Comparison of ENCODE assay signal across 9 cellular contexts in the genomic region with DNA sequence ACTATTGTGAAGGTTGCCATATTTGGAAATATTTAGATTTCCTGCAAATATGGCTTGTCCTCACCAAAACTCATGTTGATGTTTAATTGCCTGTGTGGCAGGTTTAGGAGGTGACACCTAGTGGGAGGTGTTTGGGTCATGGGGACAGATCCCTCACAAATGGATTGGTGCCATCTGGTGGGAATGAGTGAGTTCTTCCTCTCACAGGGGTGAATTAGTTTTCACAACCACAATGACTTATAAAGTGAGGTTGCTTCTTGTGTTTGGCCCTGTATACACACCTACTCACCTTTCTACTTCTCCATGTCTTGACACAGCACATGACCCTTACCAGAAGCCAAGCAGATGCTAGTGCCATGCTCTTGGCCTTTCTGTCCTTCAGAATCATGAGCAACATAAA. TPM values are rescaled to one million over a fixed set of nuclear protein-coding genes. Genes with fewer than 3 reads are reported as not detected.
DNase-seq lines count a peak whose midpoint lies in the region; ATAC-seq, FAIRE-seq and TF ChIP-seq lines count a peak whose summit lies in the region.
"Had no signal": no experiment of that assay in that cellular context is flagged by ENCODE, and none has a peak within 500 bp of the region (broad histone marks: within the 10 kb centered on the region; RNA-seq: fewer than 3 reads in every experiment).

No MANE protein-coding gene starts in this region.

- no peaks in the 10 kb centered on the region for H3K9me3 Mint-ChIP-seq in activated CD4-positive, alpha-beta T cell treated with anti-CD3 and anti-CD28 coated beads for 36 hours (ENCODE audit: low read depth)
- no peaks in the 10 kb centered on the region for H3K9me3 Mint-ChIP-seq in activated CD4-positive, alpha-beta T cell treated with anti-CD3 and anti-CD28 coated beads, Interleukin-2, amount 10 ng/mL, durations not matched to agents 7 days and 5 days

- H3K27ac Mint-ChIP-seq in activated CD4-positive, alpha-beta T cell treated with anti-CD3 and anti-CD28 coated beads for 36 hours, result no peak overlapping the region
- H3K27ac Mint-ChIP-seq in activated CD4-positive, alpha-beta T cell treated with anti-CD3 and anti-CD28 coated beads, Interleukin-2, amount 10 ng/mL, durations not matched to agents 7 days and 5 days, result no peak overlapping the region
- H3K27ac Mint-ChIP-seq: naive B cell had no signal

- POLR2A ChIA-PET in activated CD4-positive, alpha-beta T cell treated with anti-CD3 and anti-CD28 coated beads for 36 hours (lab: Charles Lee), result no interaction called here
- POLR2A ChIA-PET in activated CD4-positive, alpha-beta T cell treated with anti-CD3 and anti-CD28 coated beads, Interleukin-2, amount 10 ng/mL, durations not matched to agents 7 days and 5 days (lab: Charles Lee), result no interaction called here
- POLR2A ChIA-PET in HepG2 (lab: Yijun Ruan, JAX), result no interaction called here

- H3K4me3 ChIP-seq in MM.1S (ENCODE audit: low read length) (no peak overlapping the region), HepG2 (replicated peaks in 1 of 3; ENCODE audit: insufficient read depth in 1 of 3, low read depth in 2 of 3, low read length in 3 of 3) (no peak overlapping the region), left lung (no peak overlapping the region)

- no peaks in the 10 kb centered on the region for H3K9me3 ChIP-seq in MM.1S (replicated peaks; ENCODE audit: insufficient read depth, low read length)
- no peaks in the 10 kb centered on the region for H3K9me3 ChIP-seq in HepG2 (ENCODE audit: low read length)
- no peaks in the 10 kb centered on the region for H3K9me3 ChIP-seq in left lung

- peak; percentile 40 for FAIRE-seq in HepG2 (lab: Jason Lieb, UNC)

- no peaks in the 10 kb centered on the region for H3K4me1 ChIP-seq in MM.1S (ENCODE audit: low read length)
- H3K4me1 ChIP-seq in HepG2 (ENCODE audit: insufficient read depth, low read length), result no peaks in the 10 kb centered on the region
- no peaks in the 10 kb centered on the region for H3K4me1 ChIP-seq in left lung

- H3K4me2 ChIP-seq in MM.1S (ENCODE audit: low read depth, low read length) (no peak overlapping the region), HepG2 (ENCODE audit: low read depth, low read length) (no peak overlapping the region)

- in situ Hi-C loops in HepG2 (cut with HindIII; ENCODE audit: extremely low pct_ligation_motif_present, low pct_unique_long_range_greater_than_20kb), result no loop called here

- CTCF ChIA-PET in activated CD4-positive, alpha-beta T cell treated with anti-CD3 and anti-CD28 coated beads for 36 hours (lab: Charles Lee), result interaction anchor here (1.3 kb wide), 1 partner anchor 12 kb away, joined by 3 read pairs; no protein-coding TSS in a partner anchor
- CTCF ChIA-PET in activated CD4-positive, alpha-beta T cell treated with anti-CD3 and anti-CD28 coated beads, Interleukin-2, amount 10 ng/mL, durations not matched to agents 7 days and 5 days (lab: Charles Lee), result interaction anchor here (1.4 kb wide), 1 partner anchor 9 kb away, joined by 4 read pairs; no protein-coding TSS in a partner anchor
- CTCF ChIA-PET in HepG2 (lab: Yijun Ruan, JAX; ENCODE audit: low intra/inter-chr PET ratio, low total read pairs), result interaction anchor here (2.8 kb wide), 1 partner anchor 230 kb away, joined by 17 read pairs; no protein-coding TSS in a partner anchor

- TF ChIP-seq POLR2A in HepG2 (IDR thresholded peaks at IDR 0.05; ENCODE audit: insufficient read depth in 1 of 2, low read depth in 2 of 2, low read length in 2 of 2), result no peak

- peak; percentile 22 for DNase-seq in activated CD4-positive, alpha-beta T cell treated with anti-CD3 and anti-CD28 coated beads for 36 hours
- DNase-seq in activated CD4-positive, alpha-beta T cell treated with anti-CD3 and anti-CD28 coated beads, Interleukin-2, amount 10 ng/mL, durations not matched to agents 7 days and 5 days, result no peak
- DNase-seq in MM.1S (peak; percentile 9), HepG2 (ENCODE audit: low spot score) (peak; percentile 21), amygdala (lab: John Stamatoyannopoulos, UW) (no peak), left lung (no peak), inferior parietal cortex (ENCODE audit: extremely low spot score) (no peak)
- DNase-seq: naive B cell had no signal

- H3F3A ChIP-seq in MM.1S (ENCODE audit: insufficient read depth, low read length), result no peaks in the 10 kb centered on the region

- H3K4me3 Mint-ChIP-seq in activated CD4-positive, alpha-beta T cell treated with anti-CD3 and anti-CD28 coated beads for 36 hours, result no peak overlapping the region
- no peak overlapping the region for H3K4me3 Mint-ChIP-seq in activated CD4-positive, alpha-beta T cell treated with anti-CD3 and anti-CD28 coated beads, Interleukin-2, amount 10 ng/mL, durations not matched to agents 7 days and 5 days
- H3K4me3 Mint-ChIP-seq: naive B cell had no signal

- 0 out of 2 replicates have a peak, but pooled peaks have one; percentile 9 for TF ChIP-seq RAD21 in HepG2 (CRISPR knock-in tag; IDR thresholded peaks at IDR 0.05)

- H3K36me3 Mint-ChIP-seq in activated CD4-positive, alpha-beta T cell treated with anti-CD3 and anti-CD28 coated beads for 36 hours (ENCODE audit: low read depth), result peaks cover 2% of the 10 kb centered on the region
- H3K36me3 Mint-ChIP-seq in activated CD4-positive, alpha-beta T cell treated with anti-CD3 and anti-CD28 coated beads, Interleukin-2, amount 10 ng/mL, durations not matched to agents 7 days and 5 days (ENCODE audit: low read depth), result no peaks in the 10 kb centered on the region
- H3K36me3 Mint-ChIP-seq: naive B cell had no signal

- intact Hi-C loops in activated CD4-positive, alpha-beta T cell treated with anti-CD3 and anti-CD28 coated beads for 36 hours (cut with DNase I, micrococcal nuclease), result loop anchor here in 1 of 2 experiments (2.0 kb wide), 1 partner anchor 231 kb away; no protein-coding TSS in a partner anchor
- intact Hi-C loops in HepG2 (cut with micrococcal nuclease; ENCODE audit: unreplicated experiment) (loop anchor here (1.0 kb wide), 2 partner anchors 41 to 230 kb away; partner anchors contain the start of gene ISOC1), left lung (cut with DNase I) (no loop called here)

- no peaks in the 10 kb centered on the region for H3K9me2 ChIP-seq in MM.1S (replicated peaks; ENCODE audit: insufficient read depth, low read length)

- H4K20me1 ChIP-seq in MM.1S (ENCODE audit: insufficient read depth, low read length) (no peaks in the 10 kb centered on the region), HepG2 (ENCODE audit: insufficient read depth, low read length) (no peaks in the 10 kb centered on the region)

- H2AFZ ChIP-seq in MM.1S (ENCODE audit: low read length) (no peak overlapping the region), HepG2 (ENCODE audit: low read length) (no peak overlapping the region)

- TF ChIP-seq EP300 in HepG2 (IDR thresholded peaks at IDR 0.05; ENCODE audit: low read depth in 2 of 2, low read length in 2 of 2), result no peak
- TF ChIP-seq EP300 in HepG2 (CRISPR knock-in tag; IDR thresholded peaks at IDR 0.05; ENCODE audit: borderline replicate concordance), result no peak

- no peak overlapping the region for H3K9ac ChIP-seq in MM.1S (ENCODE audit: low read length)
- no peak overlapping the region for H3K9ac ChIP-seq in HepG2 (ENCODE audit: insufficient read depth, low read depth, low read length)

- H3K36me3 ChIP-seq in MM.1S (replicated peaks; ENCODE audit: insufficient read depth, low read length), result no peaks in the 10 kb centered on the region
- no peaks in the 10 kb centered on the region for H3K36me3 ChIP-seq in HepG2 (replicated peaks in 1 of 2; ENCODE audit: control insufficient read depth in 1 of 2, insufficient read depth in 2 of 2, low read length in 2 of 2)
- H3K36me3 ChIP-seq in left lung, result no peaks in the 10 kb centered on the region

- TF ChIP-seq CTCF in MM.1S (IDR thresholded peaks at IDR 0.05; ENCODE audit: low read length), result peak; percentile 22; the same call in 1 of the 2 replicates
- peak; percentile 53 for TF ChIP-seq CTCF in HepG2 (CRISPR knock-in tag; IDR thresholded peaks at IDR 0.05)
- TF ChIP-seq CTCF in left lung (IDR thresholded peaks at IDR 0.05), result no peak

- no peaks in the 10 kb centered on the region for H3K27me3 Mint-ChIP-seq in activated CD4-positive, alpha-beta T cell treated with anti-CD3 and anti-CD28 coated beads for 36 hours
- H3K27me3 Mint-ChIP-seq in activated CD4-positive, alpha-beta T cell treated with anti-CD3 and anti-CD28 coated beads, Interleukin-2, amount 10 ng/mL, durations not matched to agents 7 days and 5 days, result no peaks in the 10 kb centered on the region

- no TSS peak for BruUV-seq in HepG2 (replicated peaks; lab: Mats Ljungman, UMichigan)

- ATAC-seq in activated CD4-positive, alpha-beta T cell treated with anti-CD3 and anti-CD28 coated beads for 36 hours, result peak; percentile 72
- ATAC-seq in GM21786 (IDR thresholded peaks at IDR 0.05; ENCODE audit: unreplicated experiment), result peak; percentile 80
- ATAC-seq in HepG2, result peak; percentile 87
- ATAC-seq in left lung, result no peak

- H3K27ac ChIP-seq in MM.1S (ENCODE audit: low read length) (no peak overlapping the region), HepG2 (ENCODE audit: extremely low read length, insufficient read depth, low read length) (no peak overlapping the region), left lung (no peak overlapping the region)

- H3K79me2 ChIP-seq in MM.1S (ENCODE audit: low read length) (no peaks in the 10 kb centered on the region), HepG2 (ENCODE audit: insufficient read depth, low read length) (no peaks in the 10 kb centered on the region)

- no peaks in the 10 kb centered on the region for H3K27me3 ChIP-seq in MM.1S (replicated peaks; ENCODE audit: insufficient read depth, low read length)
- no peaks in the 10 kb centered on the region for H3K27me3 ChIP-seq in HepG2 (ENCODE audit: control insufficient read depth in 1 of 2, insufficient read depth in 2 of 2, low read length in 2 of 2)
- H3K27me3 ChIP-seq in left lung, result no peaks in the 10 kb centered on the region

- no peaks in the 10 kb centered on the region for H3K4me1 Mint-ChIP-seq in activated CD4-positive, alpha-beta T cell treated with anti-CD3 and anti-CD28 coated beads for 36 hours
- H3K4me1 Mint-ChIP-seq in activated CD4-positive, alpha-beta T cell treated with anti-CD3 and anti-CD28 coated beads, Interleukin-2, amount 10 ng/mL, durations not matched to agents 7 days and 5 days, result no peaks in the 10 kb centered on the region
- H3K4me1 Mint-ChIP-seq: naive B cell had no signal

RNA-seq across cellular contexts. Expression of gene ISOC1, which starts 41.1 kb away (rescaled TPM):
- 10 to 100 TPM; 21.5 to 25.3 TPM for total RNA-seq in activated CD4-positive, alpha-beta T cell treated with anti-CD3 and anti-CD28 coated beads for 36 hours
- total RNA-seq in activated CD4-positive, alpha-beta T cell treated with anti-CD3 and anti-CD28 coated beads, Interleukin-2, amount 10 ng/mL, durations not matched to agents 7 days and 5 days, result 10 to 100 TPM; 15.0 to 16.8 TPM
- total RNA-seq in HepG2 (2016; rRNA removed; fragmentation: Illumina TruSeq; extraction: Trizol) (51.3 and 65.0 TPM in 2 replicates), left lung (10 to 100 TPM; 22.7 to 27.1 TPM)
- 15.5 and 15.7 TPM in 2 replicates for total RNA-seq in HepG2 (2016; cell fraction: cytosol; rRNA removed; fragmentation: Illumina TruSeq; extraction: Trizol; ENCODE audit: low read depth)
- total RNA-seq in HepG2 (2016; cell fraction: insoluble cytoplasmic fraction; rRNA removed; fragmentation: Illumina TruSeq; extraction: Trizol), result 51.7 and 63.3 TPM in 2 replicates
- 27.2 and 27.5 TPM in 2 replicates for total RNA-seq in HepG2 (2016; cell fraction: membrane; rRNA removed; fragmentation: Illumina TruSeq; extraction: Trizol)
- total RNA-seq in HepG2 (2016; cell fraction: nucleus; rRNA removed; fragmentation: Illumina TruSeq; extraction: Trizol), result 35.1 and 38.5 TPM in 2 replicates
- 22.1 and 25.7 TPM in 2 replicates for polyA plus RNA-seq in HepG2 (2011; rRNA removed)
- 16.8 and 22.5 TPM in 2 replicates for polyA plus RNA-seq in HepG2 (2011; cell fraction: cytosol; rRNA removed)
- polyA plus RNA-seq in HepG2 (2011; cell fraction: nucleus; rRNA removed), result 11.6 and 11.8 TPM in 2 replicates
- 22.3 and 26.6 TPM in 2 replicates for polyA plus RNA-seq in HepG2 (2012)
- 6.3 and 8.5 TPM in 2 replicates for polyA plus RNA-seq in HepG2 (2016; cell fraction: cytosol; fragmentation: Illumina TruSeq; extraction: Trizol; ENCODE audit: low read depth)
- polyA plus RNA-seq in HepG2 (2016; cell fraction: insoluble cytoplasmic fraction; fragmentation: Illumina TruSeq; extraction: Trizol; ENCODE audit: low read depth), result 89.1 and 90.6 TPM in 2 replicates
- polyA plus RNA-seq in HepG2 (2016; cell fraction: membrane; fragmentation: Illumina TruSeq; extraction: Trizol; ENCODE audit: low read depth), result 21.1 and 21.2 TPM in 2 replicates
- polyA plus RNA-seq in HepG2 (2016; cell fraction: nucleus; fragmentation: Illumina TruSeq; extraction: Trizol; ENCODE audit: insufficient read depth, low read depth), result 52.9 and 62.0 TPM in 2 replicates
- polyA minus RNA-seq in HepG2 (2011; rRNA and poly(A)+ RNA removed; ENCODE audit: low replicate concordance), result 30.2 and 33.7 TPM in 2 replicates
- polyA minus RNA-seq in HepG2 (2011; cell fraction: cytosol; rRNA and poly(A)+ RNA removed), result 20.3 and 24.0 TPM in 2 replicates
- polyA minus RNA-seq in HepG2 (2011; cell fraction: nucleus; rRNA and poly(A)+ RNA removed), result 37.9 and 43.9 TPM in 2 replicates

Comparison
In these comparisons a context has a peak if more than half of its experiments do, and no peak if none do; other contexts are left out.
1. DNase-seq: peak in activated CD4-positive, alpha-beta T cell treated with anti-CD3 and anti-CD28 coated beads for 36 hours (single experiment), MM.1S (single experiment) and HepG2 (single experiment); none in activated CD4-positive, alpha-beta T cell treated with anti-CD3 and anti-CD28 coated beads, Interleukin-2, amount 10 ng/mL, durations not matched to agents 7 days and 5 days (single experiment), amygdala (0 of 56), left lung (0 of 2) and inferior parietal cortex (single experiment).
2. CTCF ChIP-seq: peak in MM.1S (single experiment) and HepG2 (single experiment); none in left lung (0 of 2).